In the genomic region with DNA sequence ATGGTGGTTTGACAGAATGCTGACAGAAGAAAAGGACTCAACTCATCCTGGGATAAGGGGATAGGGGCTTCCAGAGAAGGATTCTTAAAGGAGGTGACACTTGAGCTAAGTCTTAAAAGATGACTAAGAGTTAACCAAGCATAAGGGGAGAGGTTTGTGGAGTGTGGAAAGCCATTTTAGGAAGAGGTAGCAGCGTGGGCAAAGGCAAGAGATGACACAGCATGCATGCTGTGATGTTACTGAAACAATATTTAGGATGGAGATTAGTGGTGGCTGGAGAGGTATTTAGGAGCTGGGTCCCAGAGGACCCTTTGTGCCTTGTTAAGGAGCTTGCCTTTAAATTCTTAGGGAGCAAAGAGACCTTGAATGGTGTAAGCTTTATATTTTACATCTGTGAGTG, we compare ENCODE assay signal across 7 cellular contexts.
"Had no signal": no experiment of that assay in that cellular context is flagged by ENCODE, and none has a peak within 500 bp of the region (broad histone marks: within the 10 kb centered on the region; RNA-seq: fewer than 3 reads in every experiment).

No MANE protein-coding gene starts in this region.

- H3K9ac ChIP-seq: KMS-11 had no signal

- H3K4me2 ChIP-seq: GM23338, KMS-11 had no signal

- H3K4me3 ChIP-seq: GM23338 had no signal

- H3K4me1 Mint-ChIP-seq: GM23338, H9 had no signal

- H2AFZ ChIP-seq: GM23338 had no signal

- H3K9me3 Mint-ChIP-seq: HFFc6 had no signal

- DNase-seq: H9, HCEC 1CT, HFFc6, IMR-90, KBM-7 had no signal

- H3K4me3 Mint-ChIP-seq: GM23338, H9, HFFc6 had no signal

- H3K27ac Mint-ChIP-seq: GM23338, H9, HFFc6 had no signal

- H3K27ac ChIP-seq: KMS-11 had no signal

- ATAC-seq: GM23338 had no signal
